11 cellular contexts compared by ENCODE assay signal in the genomic region with DNA sequence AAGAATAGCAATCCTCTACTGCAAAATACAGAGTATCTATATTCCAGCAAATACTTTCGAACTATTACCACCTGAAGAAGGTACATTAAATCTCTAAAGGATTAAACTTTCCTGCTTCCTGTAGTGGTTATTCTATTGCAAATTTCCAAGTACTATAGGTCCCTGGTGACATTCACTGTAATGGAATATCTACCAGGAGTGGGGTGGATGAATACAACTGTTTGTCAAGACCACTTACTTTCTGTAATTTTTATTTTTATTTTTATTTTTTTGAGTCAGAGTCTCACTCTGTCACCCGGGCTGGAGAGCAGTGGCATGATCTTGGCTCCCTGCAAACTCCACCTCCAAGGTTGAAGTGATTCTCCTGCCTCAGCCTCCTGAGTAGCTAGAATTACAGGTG.
"Had no signal": no experiment of that assay in that cellular context is flagged by ENCODE, and none has a peak within 500 bp of the region (broad histone marks: within the 10 kb centered on the region; RNA-seq: fewer than 3 reads in every experiment).

No MANE protein-coding gene starts in this region.

- H3K9ac ChIP-seq: GM23248 had no signal

- H3K4me1 ChIP-seq: HAP-1 had no signal

- H3K27ac ChIP-seq: GM23248 had no signal

- H3K4me3 ChIP-seq: GM23248, GM23338, HAP-1 had no signal

- H3K4me2 ChIP-seq: GM23338 had no signal

- H2AFZ ChIP-seq: GM23248, GM23338 had no signal

- H3K36me3 ChIP-seq: HAP-1 had no signal

- H3K9me3 ChIP-seq: HAP-1 had no signal

- DNase-seq: GM23248, GOT3, H7, H9, HCEC 1CT, HFFc6 had no signal

- ATAC-seq: GM23338, HCT116 had no signal

- FAIRE-seq: H1, H54 had no signal
